15 cellular contexts compared by ENCODE assay signal in genomic region chr2:33521791-33522281, GRCh38. TPM values are rescaled to one million over a fixed set of nuclear protein-coding genes. Genes with fewer than 3 reads are reported as not detected.
DNase-seq lines count a peak whose midpoint lies in the region; ATAC-seq and TF ChIP-seq lines count a peak whose summit lies in the region.
"Had no signal": no experiment of that assay in that cellular context is flagged by ENCODE, and none has a peak within 500 bp of the region (broad histone marks: within the 10 kb centered on the region; RNA-seq: fewer than 3 reads in every experiment).

No MANE protein-coding gene starts in this region.

- peak; percentile 21 for DNase-seq in HFF-Myc (ENCODE audit: extremely low read depth, low read depth)
- DNase-seq in chondrocyte (ENCODE audit: low spot score), result no peak
- no peak for DNase-seq in right atrium auricular region (ENCODE audit: low spot score)
- DNase-seq in substantia nigra (lab: John Stamatoyannopoulos, UW), result peak in 2 of 49 donors; percentile 6 to 41
- no peak for DNase-seq in mesendoderm
- DNase-seq in natural killer cell treated with Interleukin-12 subunit alpha and Interleukin-12 subunit beta and Interleukin-15 and Interleukin-18, amount 100 ng/mL, for 72 hours (ENCODE audit: low spot score), result no peak
- DNase-seq in stimulated activated CD4-positive, alpha-beta T cell treated with anti-CD3 and anti-CD28 coated beads, Interleukin-12 subunit alpha, Interleukin-12 subunit beta, amount 100 ng/mL, for 4 hours, result no peak
- DNase-seq: activated CD8-positive, alpha-beta memory T cell treated with anti-CD3 and anti-CD28 coated beads, Interleukin-2, amount 50 U/mL, for 4 hours; Calu3; endodermal cell; nephron progenitor cell had no signal

- H3K79me1 ChIP-seq in mesendoderm (ENCODE audit: low read length), result no peaks in the 10 kb centered on the region

- no peaks in the 10 kb centered on the region for H3K79me2 ChIP-seq in mesendoderm (ENCODE audit: control insufficient read depth, insufficient read depth, low read length)

- no peak overlapping the region for H4K5ac ChIP-seq in mesendoderm (ENCODE audit: low read length)

- no peak overlapping the region for H2AK5ac ChIP-seq in mesendoderm (ENCODE audit: low read length)

- peak overlapping the region; percentile 89 for H3K27ac Mint-ChIP-seq in chondrocyte (ENCODE audit: unreplicated experiment)
- H3K27ac Mint-ChIP-seq in natural killer cell treated with Interleukin-12 subunit alpha and Interleukin-12 subunit beta and Interleukin-15 and Interleukin-18, amount 100 ng/mL, for 72 hours, result no peak overlapping the region
- H3K27ac Mint-ChIP-seq: endodermal cell; stimulated activated memory B cell treated with anti-CD40 and anti-IgM and Interleukin-4, amounts not matched to agents 10 μg/mL and 1 μg/mL and 100 μg/mL, for 72 hours had no signal

- H3K4me1 Mint-ChIP-seq in chondrocyte (ENCODE audit: low read depth), result peaks cover 36% of the 10 kb centered on the region
- no peaks in the 10 kb centered on the region for H3K4me1 Mint-ChIP-seq in natural killer cell treated with Interleukin-12 subunit alpha and Interleukin-12 subunit beta and Interleukin-15 and Interleukin-18, amount 100 ng/mL, for 72 hours (ENCODE audit: low read depth in 2 of 2)
- H3K4me1 Mint-ChIP-seq: endodermal cell had no signal

- no peak overlapping the region for H3K18ac ChIP-seq in mesendoderm (ENCODE audit: low read length)

- H3K23ac ChIP-seq in mesendoderm (ENCODE audit: low read length), result no peak overlapping the region

- H3K27me3 Mint-ChIP-seq in chondrocyte (ENCODE audit: low read depth), result no peaks in the 10 kb centered on the region
- peaks cover 0 to 2% of the 10 kb centered on the region in 2 donors for H3K27me3 Mint-ChIP-seq in natural killer cell treated with Interleukin-12 subunit alpha and Interleukin-12 subunit beta and Interleukin-15 and Interleukin-18, amount 100 ng/mL, for 72 hours
- H3K27me3 Mint-ChIP-seq: stimulated activated memory B cell treated with anti-CD40 and anti-IgM and Interleukin-4, amounts not matched to agents 10 μg/mL and 1 μg/mL and 100 μg/mL, for 72 hours had no signal

- WGBS in mesendoderm (ENCODE audit: extremely low coverage, insufficient coverage, low lambda C conversion rate), result no CpG with 5 or more reads among the region's 1 CpG

- no peak overlapping the region for H3K4me3 ChIP-seq in HFF-Myc (replicated peaks; ENCODE audit: low read depth, low read length)
- no peak overlapping the region for H3K4me3 ChIP-seq in right atrium auricular region
- no peak overlapping the region for H3K4me3 ChIP-seq in mesendoderm (ENCODE audit: low read length)
- H3K4me3 ChIP-seq: GM12878 had no signal

- H3K27ac ChIP-seq in right atrium auricular region, result peak overlapping the region; percentile 32 to 70
- H3K27ac ChIP-seq in substantia nigra (ENCODE audit: low read depth, low read length, poor library complexity, severe bottlenecking), result peak overlapping the region; percentile 37
- H3K27ac ChIP-seq in mesendoderm (ENCODE audit: low read depth, low read length), result no peak overlapping the region
- H3K27ac ChIP-seq: KMS-11, VCaP had no signal

- H3K36me3 Mint-ChIP-seq in chondrocyte (ENCODE audit: low read depth), result no peaks in the 10 kb centered on the region
- H3K36me3 Mint-ChIP-seq in natural killer cell treated with Interleukin-12 subunit alpha and Interleukin-12 subunit beta and Interleukin-15 and Interleukin-18, amount 100 ng/mL, for 72 hours, result no peaks in the 10 kb centered on the region

- H3K9me3 ChIP-seq in right atrium auricular region, result no peaks in the 10 kb centered on the region

- no peak overlapping the region for H3K56ac ChIP-seq in mesendoderm (ENCODE audit: low read length)

- no peak overlapping the region for H3K4me2 ChIP-seq in mesendoderm (ENCODE audit: low read length)
- H3K4me2 ChIP-seq: KMS-11 had no signal

- no peak overlapping the region for H3K4ac ChIP-seq in mesendoderm (ENCODE audit: low read depth, low read length)

- H3K4me3 Mint-ChIP-seq in chondrocyte (ENCODE audit: unreplicated experiment), result no peak overlapping the region
- H3K4me3 Mint-ChIP-seq in natural killer cell treated with Interleukin-12 subunit alpha and Interleukin-12 subunit beta and Interleukin-15 and Interleukin-18, amount 100 ng/mL, for 72 hours, result no peak overlapping the region
- H3K4me3 Mint-ChIP-seq: endodermal cell; stimulated activated memory B cell treated with anti-CD40 and anti-IgM and Interleukin-4, amounts not matched to agents 10 μg/mL and 1 μg/mL and 100 μg/mL, for 72 hours had no signal

- H3K36me3 ChIP-seq in right atrium auricular region (no peaks in the 10 kb centered on the region), mesendoderm (ENCODE audit: control insufficient read depth, insufficient read depth, low read length) (no peaks in the 10 kb centered on the region)

- TF ChIP-seq CTCF in HFF-Myc (IDR thresholded peaks at IDR 0.05; ENCODE audit: low read depth, low read length, missing control alignments) (no peak), chondrocyte (IDR thresholded peaks at IDR 0.05) (no peak), right atrium auricular region (IDR thresholded peaks at IDR 0.05) (no peak)

- H2BK15ac ChIP-seq in mesendoderm (replicated peaks; ENCODE audit: low read depth), result no peak overlapping the region

- no peak overlapping the region for H2BK120ac ChIP-seq in mesendoderm (ENCODE audit: low read depth, low read length)

- peaks cover 2% of the 10 kb centered on the region for H3K9me3 Mint-ChIP-seq in chondrocyte (ENCODE audit: low read depth)
- no peaks in the 10 kb centered on the region for H3K9me3 Mint-ChIP-seq in natural killer cell treated with Interleukin-12 subunit alpha and Interleukin-12 subunit beta and Interleukin-15 and Interleukin-18, amount 100 ng/mL, for 72 hours
- H3K9me3 Mint-ChIP-seq: endodermal cell; nephron progenitor cell; stimulated activated memory B cell treated with anti-CD40 and anti-IgM and Interleukin-4, amounts not matched to agents 10 μg/mL and 1 μg/mL and 100 μg/mL, for 72 hours had no signal

- H3K9ac ChIP-seq in mesendoderm (ENCODE audit: low read length), result no peak overlapping the region
- H3K9ac ChIP-seq: KMS-11 had no signal

- no peaks in the 10 kb centered on the region for H3K27me3 ChIP-seq in right atrium auricular region
- H3K27me3 ChIP-seq in mesendoderm (ENCODE audit: insufficient read depth, low read length, poor library complexity), result no peaks in the 10 kb centered on the region

- H4K8ac ChIP-seq in mesendoderm (ENCODE audit: low read depth, low read length), result no peak overlapping the region

- peaks cover 0 to 20% of the 10 kb centered on the region in 2 donors for H3K4me1 ChIP-seq in right atrium auricular region
- no peaks in the 10 kb centered on the region for H3K4me1 ChIP-seq in mesendoderm (ENCODE audit: control insufficient read depth, low read depth, low read length)

- H2BK5ac ChIP-seq in mesendoderm (ENCODE audit: low read length), result no peak overlapping the region

- ATAC-seq in natural killer cell treated with Interleukin-12 subunit alpha and Interleukin-12 subunit beta and Interleukin-15 and Interleukin-18, amount 100 ng/mL, for 72 hours, result no peak
- ATAC-seq: GM12878; stimulated activated memory B cell treated with anti-CD40 and anti-IgM and Interleukin-4, amounts not matched to agents 10 μg/mL and 1 μg/mL and 100 μg/mL, for 72 hours had no signal

RNA-seq across cellular contexts. Expression of gene RASGRP3, which starts 45.4 kb away (rescaled TPM):
- total RNA-seq in chondrocyte (3.0 to 3.7 TPM (median 3.0 TPM) in 3 replicates), right atrium auricular region (10 to 100 TPM; 50.0 to 56.3 TPM)
- polyA plus RNA-seq in mesendoderm (2013, experiment 1 of 2), result 0.55 TPM
- 0.29 TPM for polyA plus RNA-seq in mesendoderm (2013, experiment 2 of 2)
- total RNA-seq in natural killer cell treated with Interleukin-12 subunit alpha and Interleukin-12 subunit beta and Interleukin-15 and Interleukin-18, amount 100 ng/mL, for 72 hours, result 10 to 100 TPM in 1 of 2 donors, 1 to 10 TPM in 1; 1.5 to 26.2 TPM
